13 cellular contexts compared by ENCODE assay signal in the genomic region with DNA sequence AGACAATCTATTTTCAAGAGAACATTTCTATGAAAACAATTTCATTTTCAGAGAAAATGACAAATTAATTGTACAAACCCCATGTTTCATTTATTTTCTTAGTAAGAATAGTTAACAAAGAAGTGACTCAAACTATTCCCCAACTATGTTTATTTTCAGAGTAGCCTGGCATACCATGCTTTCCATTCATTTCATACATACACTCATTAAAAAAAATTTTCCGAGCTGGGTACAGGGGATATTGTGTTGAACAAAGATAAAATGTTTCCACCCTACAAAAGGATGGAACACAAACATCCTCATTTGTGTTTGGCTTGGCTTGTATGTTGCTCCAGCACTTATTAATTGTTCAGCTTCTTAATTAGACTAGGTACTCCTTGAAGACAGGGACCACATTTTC.
A peak's percentile ranks its signal among the peaks of the same experiment; 100 is the strongest.
DNase-seq lines count a peak whose midpoint lies in the region; ATAC-seq and TF ChIP-seq lines count a peak whose summit lies in the region.
"Had no signal": no experiment of that assay in that cellular context is flagged by ENCODE, and none has a peak within 500 bp of the region (broad histone marks: within the 10 kb centered on the region; RNA-seq: fewer than 3 reads in every experiment).

No MANE protein-coding gene starts in this region.

- ATAC-seq in right cardiac atrium, result no peak

- DNase-seq in adipocyte (ENCODE audit: low read depth), result peak; percentile 57
- peak; percentile 23 for DNase-seq in dedifferentiated amniotic fluid mesenchymal stem cell (ENCODE audit: extremely low spot score)
- peak; percentile 5 for DNase-seq in fibroblast of gingiva (ENCODE audit: low read depth)
- no peak for DNase-seq in NCI-H2227 treated with DMSO at 0.1 percent for 48 hours (lab: John Stamatoyannopoulos, UW)
- no peak for DNase-seq in GM13976 (ENCODE audit: low spot score)
- DNase-seq in transverse colon, result no peak
- no peak for DNase-seq in right cardiac atrium
- DNase-seq: AML-193; Caco-2; CD4-positive, alpha-beta T cell; GF-D8; H9 had no signal

- H3K4me3 ChIP-seq in adipocyte (ENCODE audit: low read length) (no peak overlapping the region), transverse colon (no peak overlapping the region), right cardiac atrium (ENCODE audit: low read length) (no peak overlapping the region)

- no peaks in the 10 kb centered on the region for H3K27me3 ChIP-seq in adipocyte (replicated peaks; ENCODE audit: control insufficient read depth, insufficient read depth, low read length)
- no peaks in the 10 kb centered on the region for H3K27me3 ChIP-seq in transverse colon
- no peaks in the 10 kb centered on the region for H3K27me3 ChIP-seq in right cardiac atrium (ENCODE audit: control insufficient read depth, insufficient read depth)

- intact Hi-C loops in transverse colon (cut with DNase I; ENCODE audit: low total_unique reads), result no loop called here
- intact Hi-C loops in right cardiac atrium (cut with DNase I), result no loop called here

- H3K9me3 ChIP-seq in adipocyte (ENCODE audit: control insufficient read depth, low read length) (no peaks in the 10 kb centered on the region), transverse colon (no peaks in the 10 kb centered on the region), right cardiac atrium (ENCODE audit: control insufficient read depth, low read length) (no peaks in the 10 kb centered on the region)
- H3K9me3 ChIP-seq: Caco-2 had no signal

- TF ChIP-seq EP300 in transverse colon (IDR thresholded peaks at IDR 0.05; ENCODE audit: low read depth), result no peak

- WGBS in transverse colon (ENCODE audit: low coverage in 1 of 2), 2 donors, result 76 to 83% methylated on average over 1 of the region's 1 CpG
- 66% methylated on average over 1 of the region's 1 CpG for WGBS in right cardiac atrium

- H3K9ac ChIP-seq in adipocyte (ENCODE audit: low read length), result no peak overlapping the region

- H3K27ac ChIP-seq in transverse colon (no peak overlapping the region), right cardiac atrium (ENCODE audit: low read length) (no peak overlapping the region)
- H3K27ac ChIP-seq: C4-2B had no signal

- H3K4me1 ChIP-seq in adipocyte (ENCODE audit: control insufficient read depth, insufficient read depth, low read length) (no peaks in the 10 kb centered on the region), transverse colon (no peaks in the 10 kb centered on the region), right cardiac atrium (ENCODE audit: control insufficient read depth, insufficient read depth, low read length) (no peaks in the 10 kb centered on the region)

- in situ Hi-C loops in GM13976 (cut with MboI; ENCODE audit: low sequenced_read_pairs, unreplicated experiment), result no loop called here
- in situ Hi-C loops in transverse colon (cut with MboI; ENCODE audit: low pct_ligation_motif_present in 1 of 4, low pct_unique_long_range_greater_than_20kb in 1 of 4, low sequenced_read_pairs in 3 of 4), result no loop called here

- no peak for TF ChIP-seq POLR2A in transverse colon (IDR thresholded peaks at IDR 0.05)

- H3K36me3 ChIP-seq in adipocyte (ENCODE audit: control insufficient read depth, insufficient read depth, low read length, severe bottlenecking) (peaks cover 43% of the 10 kb centered on the region), transverse colon (peaks cover 0 to 7% (median 2%) of the 10 kb centered on the region in 4 donors)

- TF ChIP-seq CTCF in GM13976 (IDR thresholded peaks at IDR 0.05; ENCODE audit: borderline replicate concordance, control extremely low read depth, extremely low read depth, insufficient read depth, missing control alignments) (no peak), transverse colon (IDR thresholded peaks at IDR 0.05) (no peak)

Comparison
In these comparisons a context has a peak if more than half of its experiments do, and no peak if none do; other contexts are left out.
1. DNase-seq: peak in adipocyte (single experiment), dedifferentiated amniotic fluid mesenchymal stem cell (single experiment) and fibroblast of gingiva (single experiment); none in NCI-H2227 treated with DMSO at 0.1 percent for 48 hours (single experiment), GM13976 (single experiment), transverse colon (single experiment) and right cardiac atrium (0 of 3).